20 cellular contexts compared by ENCODE assay signal in genomic region chr1:162443906-162444305, GRCh38. TPM values are rescaled to one million over a fixed set of nuclear protein-coding genes. Genes with fewer than 3 reads are reported as not detected.
"Had no signal": no experiment of that assay in that cellular context is flagged by ENCODE, and none has a peak within 500 bp of the region (broad histone marks: within the 10 kb centered on the region; RNA-seq: fewer than 3 reads in every experiment).

No MANE protein-coding gene starts in this region.

- H3K4me3 Mint-ChIP-seq: activated CD4-positive, alpha-beta T cell treated with anti-CD3 and anti-CD28 coated beads, Interleukin-2, amount 10 ng/mL, durations not matched to agents 7 days and 5 days; activated naive CD8-positive, alpha-beta T cell treated with anti-CD3 and anti-CD28 coated beads, Interleukin-2, amount 10 ng/mL, durations not matched to agents 7 days and 5 days; activated T-helper 1 cell treated with anti-CD3 and anti-CD28 coated beads, Interleukin-12 subunit alpha, Interleukin-12 subunit beta, Interleukin-2, Interleukin-4 antibody, amounts not matched to agents 30 ng/mL and 10 ng/mL and 1 ng/mL, durations not matched to agents 14 hours and 24 hours and 36 hours; stimulated activated naive CD8-positive, alpha-beta T cell treated with anti-CD3 and anti-CD28 coated beads, Interleukin-15, Interleukin-2, amounts not matched to agents 100 ng/mL and 50 ng/mL, for 24 hours had no signal

- H2AFZ ChIP-seq: hepatocyte had no signal

- H3K79me2 ChIP-seq: hepatocyte had no signal

- H3K4me1 Mint-ChIP-seq: activated CD4-positive, alpha-beta T cell treated with anti-CD3 and anti-CD28 coated beads, Interleukin-2, amount 10 ng/mL, durations not matched to agents 7 days and 5 days; activated naive CD8-positive, alpha-beta T cell treated with anti-CD3 and anti-CD28 coated beads, Interleukin-2, amount 10 ng/mL, durations not matched to agents 7 days and 5 days had no signal

- H3K4me1 ChIP-seq: right lobe of liver, suprapubic skin had no signal

- DNase-seq: activated CD4-positive, alpha-beta T cell treated with anti-CD3 and anti-CD28 coated beads, Interleukin-2, amount 10 ng/mL, durations not matched to agents 7 days and 5 days; activated CD8-positive, alpha-beta memory T cell treated with anti-CD3 and anti-CD28 coated beads, Interleukin-2, amount 50 U/mL, for 48 hours; activated naive CD4-positive, alpha-beta T cell; activated naive CD8-positive, alpha-beta T cell treated with anti-CD3 and anti-CD28 coated beads, Interleukin-2, amount 10 ng/mL, durations not matched to agents 7 days and 5 days; anterior cingulate cortex; dorsolateral prefrontal cortex; islet precursor cell; midbrain; ovary; right lobe of liver; trophoblast cell had no signal

- H3K27me3 ChIP-seq: hepatocyte, ovary, right lobe of liver had no signal

- ATAC-seq: right lobe of liver had no signal

- H3K9me3 Mint-ChIP-seq: activated CD4-positive, alpha-beta T cell treated with anti-CD3 and anti-CD28 coated beads, Interleukin-2, amount 10 ng/mL, durations not matched to agents 7 days and 5 days; activated naive CD8-positive, alpha-beta T cell treated with anti-CD3 and anti-CD28 coated beads, Interleukin-2, amount 10 ng/mL, durations not matched to agents 7 days and 5 days; activated T-helper 1 cell treated with anti-CD3 and anti-CD28 coated beads, Interleukin-12 subunit alpha, Interleukin-12 subunit beta, Interleukin-2, Interleukin-4 antibody, amounts not matched to agents 30 ng/mL and 10 ng/mL and 1 ng/mL, durations not matched to agents 14 hours and 24 hours and 36 hours; stimulated activated naive CD8-positive, alpha-beta T cell treated with anti-CD3 and anti-CD28 coated beads, Interleukin-15, Interleukin-2, amounts not matched to agents 100 ng/mL and 50 ng/mL, for 24 hours had no signal

- H3K9me3 ChIP-seq: ovary, right lobe of liver, suprapubic skin had no signal

- H3K4me3 ChIP-seq: dorsolateral prefrontal cortex, hepatocyte, lung, ovary, right lobe of liver, smooth muscle cell, suprapubic skin had no signal

- H3K36me3 ChIP-seq: ovary, right lobe of liver, suprapubic skin had no signal

- H3K27ac Mint-ChIP-seq: activated CD4-positive, alpha-beta T cell treated with anti-CD3 and anti-CD28 coated beads, Interleukin-2, amount 10 ng/mL, durations not matched to agents 7 days and 5 days; activated naive CD8-positive, alpha-beta T cell treated with anti-CD3 and anti-CD28 coated beads, Interleukin-2, amount 10 ng/mL, durations not matched to agents 7 days and 5 days; activated T-helper 1 cell treated with anti-CD3 and anti-CD28 coated beads, Interleukin-12 subunit alpha, Interleukin-12 subunit beta, Interleukin-2, Interleukin-4 antibody, amounts not matched to agents 30 ng/mL and 10 ng/mL and 1 ng/mL, durations not matched to agents 14 hours and 24 hours and 36 hours; stimulated activated naive CD8-positive, alpha-beta T cell treated with anti-CD3 and anti-CD28 coated beads, Interleukin-15, Interleukin-2, amounts not matched to agents 100 ng/mL and 50 ng/mL, for 24 hours had no signal

- H3K36me3 Mint-ChIP-seq: activated naive CD8-positive, alpha-beta T cell treated with anti-CD3 and anti-CD28 coated beads, Interleukin-2, amount 10 ng/mL, durations not matched to agents 7 days and 5 days had no signal

- H3K4me2 ChIP-seq: hepatocyte, smooth muscle cell had no signal

- H3K27ac ChIP-seq: dorsolateral prefrontal cortex, hepatocyte, ovary, right lobe of liver, suprapubic skin had no signal

RNA-seq across cellular contexts. Expression of gene SH2D1B, which starts 32.0 kb away (rescaled TPM):
- total RNA-seq: activated CD4-positive, alpha-beta T cell treated with anti-CD3 and anti-CD28 coated beads, Interleukin-2, amount 10 ng/mL, durations not matched to agents 7 days and 5 days; activated naive CD8-positive, alpha-beta T cell treated with anti-CD3 and anti-CD28 coated beads, Interleukin-2, amount 10 ng/mL, durations not matched to agents 7 days and 5 days; cerebellum; hepatocyte; myocyte; pulmonary artery endothelial cell; smooth muscle cell; suprapubic skin had no signal
